Comparison of ENCODE assay signal across 8 cellular contexts in the genomic region with DNA sequence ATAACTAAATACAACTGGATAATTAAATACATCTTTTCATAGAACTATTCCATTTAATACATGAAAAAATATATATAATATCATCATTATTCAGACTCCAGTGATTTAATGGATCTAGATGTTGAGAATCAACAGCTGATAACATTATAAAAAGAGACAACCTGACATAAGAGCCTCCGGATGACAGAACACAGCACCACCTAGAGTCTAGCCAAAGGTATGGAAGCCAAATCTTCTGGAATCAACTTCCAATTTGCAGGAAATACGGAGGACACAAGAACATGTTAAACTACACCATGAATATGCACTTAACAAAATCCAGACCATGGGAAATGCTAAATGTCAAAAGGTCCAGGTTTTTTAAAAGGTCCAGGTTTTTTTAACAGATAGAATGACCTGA. TPM values are rescaled to one million over a fixed set of nuclear protein-coding genes. Genes with fewer than 3 reads are reported as not detected.
DNase-seq lines count a peak whose midpoint lies in the region; ATAC-seq and TF ChIP-seq lines count a peak whose summit lies in the region.

No MANE protein-coding gene starts in this region.

- H3K4me1 ChIP-seq in HEK293 (ENCODE audit: control insufficient read depth, insufficient read depth, low read length) (no peaks in the 10 kb centered on the region), Caco-2 (no peaks in the 10 kb centered on the region; the same call in 1 of the 2 replicates), aorta (ENCODE audit: control insufficient read depth in 1 of 2, insufficient read depth in 2 of 2, low read length in 2 of 2) (no peaks in the 10 kb centered on the region)

- H3K27me3 Mint-ChIP-seq in Caco-2 (ENCODE audit: insufficient read depth, unreplicated experiment): no peaks in the 10 kb centered on the region

- DNase-seq in AG08395 (ENCODE audit: low spot score) (peak; percentile 50), iPS DF 19.7 (ENCODE audit: low read depth, low spot score) (peak; percentile 20), Caco-2 (no peak), NCI-H510A treated with DMSO at 0.1 percent for 48 hours (lab: John Stamatoyannopoulos, UW) (no peak), aorta (no peak)

- H3K36me3 Mint-ChIP-seq in Caco-2 (ENCODE audit: insufficient read depth, unreplicated experiment): peaks cover 17% of the 10 kb centered on the region

- H3K27ac Mint-ChIP-seq in Caco-2 (ENCODE audit: unreplicated experiment): no peak overlapping the region

- TF ChIP-seq CTCF in HEK293 (tag by site-specific recombination; IDR thresholded peaks at IDR 0.05) (no peak), VCaP (conservative IDR thresholded peaks at IDR 0.05) (peak; percentile 68), Caco-2 (IDR thresholded peaks at IDR 0.05; ENCODE audit: insufficient read depth in 1 of 2, low read depth in 1 of 2, low read length in 1 of 2, severe bottlenecking in 1 of 2, unreplicated experiment in 1 of 2) (peak in 1 of 2 experiments; percentile 21)

- 80 to 86% methylated on average over 2 of the region's 2 CpGs for WGBS in aorta, 2 donors

- H3K27me3 ChIP-seq in Caco-2 (replicated peaks; ENCODE audit: control insufficient read depth, insufficient read depth, low read length): no peaks in the 10 kb centered on the region
- H3K27me3 ChIP-seq in aorta (ENCODE audit: control insufficient read depth in 1 of 2, insufficient read depth in 2 of 2, low read length in 1 of 2): no peaks in the 10 kb centered on the region

- POLR2A ChIA-PET in HEK293 (lab: Yijun Ruan, JAX) (no interaction called here), Caco-2 (lab: Charles Lee) (no interaction called here)

- no peak overlapping the region for H3K4me3 ChIP-seq in HEK293 (ENCODE audit: low read depth, low read length)
- H3K4me3 ChIP-seq in Caco-2 (ENCODE audit: low read depth, low read length): no peak overlapping the region
- H3K4me3 ChIP-seq in aorta (ENCODE audit: low read length in 2 of 2): no peak overlapping the region

- no peaks in the 10 kb centered on the region for H3K36me3 ChIP-seq in HEK293 (ENCODE audit: control insufficient read depth in 2 of 2, insufficient read depth in 1 of 2, low read length in 2 of 2)
- no peaks in the 10 kb centered on the region; the same call in 1 of the 2 replicates for H3K36me3 ChIP-seq in Caco-2 (ENCODE audit: control insufficient read depth, insufficient read depth, low read length)
- no peaks in the 10 kb centered on the region for H3K36me3 ChIP-seq in aorta (ENCODE audit: control insufficient read depth in 1 of 2, insufficient read depth in 2 of 2, low read length in 1 of 2)

- H3K27ac ChIP-seq in HEK293 (ENCODE audit: extremely low read depth, low read depth, low read length) (no peak overlapping the region), VCaP (no peak overlapping the region), aorta (ENCODE audit: low read depth in 1 of 2, low read length in 2 of 2) (no peak overlapping the region)

- peaks cover 31% of the 10 kb centered on the region for H3K9me3 Mint-ChIP-seq in Caco-2 (ENCODE audit: unreplicated experiment)

- H3K9me3 ChIP-seq in HEK293 (ENCODE audit: control insufficient read depth, insufficient read depth, low read depth, low read length) (no peaks in the 10 kb centered on the region), Caco-2 (peaks cover 24% of the 10 kb centered on the region), aorta (ENCODE audit: control insufficient read depth, low read length) (no peaks in the 10 kb centered on the region)

- CTCF ChIA-PET in HEK293 (lab: Yijun Ruan, JAX): interaction anchor here (0.5 to 3.1 kb wide), 8 partner anchors 11 to 279 kb away, joined by 3 to 24 read pairs (median 3); no protein-coding TSS in a partner anchor
- CTCF ChIA-PET in Caco-2 (lab: Charles Lee): no interaction called here

- BruUV-seq in Caco-2 (replicated peaks; lab: Mats Ljungman, UMichigan): no TSS peak

- H3K4me3 Mint-ChIP-seq in Caco-2 (ENCODE audit: unreplicated experiment): no peak overlapping the region

- no peaks in the 10 kb centered on the region for H3K4me1 Mint-ChIP-seq in Caco-2 (ENCODE audit: low read depth, unreplicated experiment)

- no peak for ATAC-seq in aorta (ENCODE audit: low FRiP score)
- ATAC-seq in HG03520 (IDR thresholded peaks at IDR 0.05; ENCODE audit: unreplicated experiment): no peak

- intact Hi-C loops in Caco-2 (cut with micrococcal nuclease; ENCODE audit: unreplicated experiment) (no loop called here), aorta (cut with DNase I) (no loop called here)

TF ChIP-seq in HEK293, 187 proteins besides CTCF, POLR2A, EP300 and RAD21:
- no peak for TF ChIP-seq ZNF184 (tag by site-specific recombination; IDR thresholded peaks at IDR 0.05)
- TF ChIP-seq ZNF654 (tag by site-specific recombination; IDR thresholded peaks at IDR 0.05; ENCODE audit: low read depth): peak; percentile 35

RNA-seq across cellular contexts. Expression of a gene that starts 55.0 kb away (rescaled TPM):
- 53.2 and 65.8 TPM in 2 replicates for total RNA-seq in Caco-2 (2022)
- 10 to 100 TPM; 24.0 to 34.5 TPM for total RNA-seq in aorta
- 1 to 10 TPM; 4.8 to 6.8 TPM for polyA plus RNA-seq in aorta

Comparison
In these comparisons a context has a peak if more than half of its experiments do, and no peak if none do; other contexts are left out.
1. DNase-seq: peak in AG08395 (single experiment) and iPS DF 19.7 (single experiment); none in Caco-2 (0 of 2), NCI-H510A treated with DMSO at 0.1 percent for 48 hours (single experiment) and aorta (0 of 2).